Comparison of ENCODE assay signal across 27 cellular contexts in the genomic region with DNA sequence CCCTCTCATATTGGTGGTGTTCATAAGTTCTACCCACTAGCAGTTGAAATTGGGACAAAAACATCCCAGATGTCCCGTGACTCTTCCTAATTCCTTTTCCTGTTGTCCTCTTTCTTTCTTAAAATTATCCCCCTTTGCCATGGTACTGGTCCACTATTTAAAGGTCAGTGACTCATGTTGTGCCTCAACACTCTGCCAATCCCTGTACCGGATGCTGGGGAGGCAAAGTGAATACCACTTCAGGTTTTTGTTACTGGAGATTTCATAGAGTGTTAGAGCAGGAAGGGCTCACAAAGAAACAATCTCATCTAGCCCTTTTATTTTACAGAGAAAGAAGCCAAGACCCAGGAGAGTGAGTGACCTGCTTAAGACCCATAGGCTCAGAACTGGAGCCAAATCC. TPM values are rescaled to one million over a fixed set of nuclear protein-coding genes. Genes with fewer than 3 reads are reported as not detected.
DNase-seq lines count a peak whose midpoint lies in the region; ATAC-seq and TF ChIP-seq lines count a peak whose summit lies in the region.
"Had no signal": no experiment of that assay in that cellular context is flagged by ENCODE, and none has a peak within 500 bp of the region (broad histone marks: within the 10 kb centered on the region; RNA-seq: fewer than 3 reads in every experiment).

No MANE protein-coding gene starts in this region.

- DNase-seq in stimulated activated naive CD8-positive, alpha-beta T cell treated with anti-CD3 and anti-CD28 coated beads, Interleukin-15, amount 100 ng/mL, for 72 hours: no peak
- DNase-seq in ascending aorta (ENCODE audit: low spot score in 2 of 2): peak in 1 of 2 donors; percentile 79
- no peak for DNase-seq in neuronal stem cell (ENCODE audit: low spot score)
- no peak for DNase-seq in aorta
- no peak for DNase-seq in NCI-H1105 treated with DMSO at 0.1 percent for 48 hours (lab: John Stamatoyannopoulos, UW)
- DNase-seq in mesenchymal stem cell: no peak
- DNase-seq: activated CD4-positive, alpha-beta T cell treated with anti-CD3 and anti-CD28 coated beads for 36 hours; activated CD8-positive, alpha-beta memory T cell treated with anti-CD3 and anti-CD28 coated beads, Interleukin-2, amount 50 U/mL, for 48 hours; activated CD8-positive, alpha-beta T cell treated with anti-CD3 and anti-CD28 coated beads for 36 hours; activated naive CD4-positive, alpha-beta T cell treated with anti-CD3 and anti-CD28 coated beads, Interleukin-2, amount 10 ng/mL, durations not matched to agents 7 days and 5 days; IMR-90; NCI-H1092 treated with DMSO at 0.1 percent for 48 hours; NCI-H187; NCI-H2171; NCI-H82; nucleus accumbens; RPMI8226; SJCRH30; stimulated activated CD4-positive, alpha-beta T cell treated with anti-CD3 and anti-CD28 coated beads, Interleukin-1b, Interleukin-23, amount 100 ng/mL, for 48 hours; stimulated activated naive CD8-positive, alpha-beta T cell treated with anti-CD3 and anti-CD28 coated beads, Interleukin-15, Interleukin-2, amounts not matched to agents 100 U/mL and 50 U/mL, for 24 hours; SW 1271; thyroid gland had no signal

- no peak for ATAC-seq in stimulated activated naive CD8-positive, alpha-beta T cell treated with anti-CD3 and anti-CD28 coated beads, Interleukin-15, amount 100 ng/mL, for 72 hours
- ATAC-seq in aorta (ENCODE audit: low FRiP score): peak; percentile 68
- no peak for ATAC-seq in GM19351 (IDR thresholded peaks at IDR 0.05; ENCODE audit: unreplicated experiment)
- ATAC-seq: activated CD4-positive, alpha-beta T cell treated with anti-CD3 and anti-CD28 coated beads for 36 hours; activated CD8-positive, alpha-beta T cell treated with anti-CD3 and anti-CD28 coated beads for 36 hours; left lobe of liver; stimulated activated naive CD8-positive, alpha-beta T cell treated with anti-CD3 and anti-CD28 coated beads, Interleukin-15, Interleukin-2, amounts not matched to agents 100 U/mL and 50 U/mL, for 24 hours had no signal

- H3K4me1 Mint-ChIP-seq in stimulated activated naive CD8-positive, alpha-beta T cell treated with anti-CD3 and anti-CD28 coated beads, Interleukin-15, Interleukin-2, amounts not matched to agents 100 ng/mL and 50 ng/mL, for 24 hours (ENCODE audit: low read depth): peaks cover 30% of the 10 kb centered on the region
- peaks cover 38% of the 10 kb centered on the region for H3K4me1 Mint-ChIP-seq in stimulated activated naive CD8-positive, alpha-beta T cell treated with anti-CD3 and anti-CD28 coated beads, Interleukin-15, amount 100 ng/mL, for 72 hours

- intact Hi-C loops in ascending aorta (cut with DNase I) (loop anchor here (1.0 kb wide), 1 partner anchor 10 kb away; no protein-coding TSS in a partner anchor), aorta (cut with DNase I) (no loop called here)

- peaks cover 21% of the 10 kb centered on the region for H3K36me3 Mint-ChIP-seq in stimulated activated naive CD8-positive, alpha-beta T cell treated with anti-CD3 and anti-CD28 coated beads, Interleukin-15, Interleukin-2, amounts not matched to agents 100 ng/mL and 50 ng/mL, for 24 hours (ENCODE audit: low read depth)

- H2BK12ac ChIP-seq in neuronal stem cell (ENCODE audit: low read length) (no peak overlapping the region), mesenchymal stem cell (ENCODE audit: low read length in 2 of 2) (no peak overlapping the region)

- TF ChIP-seq CTCF in ascending aorta (IDR thresholded peaks at IDR 0.05): no peak

- H3K27me3 ChIP-seq in ascending aorta (no peaks in the 10 kb centered on the region), neuronal stem cell (ENCODE audit: control insufficient read depth in 3 of 3, insufficient read depth in 3 of 3, low read depth in 1 of 3, low read length in 3 of 3) (no peaks in the 10 kb centered on the region), aorta (ENCODE audit: control insufficient read depth in 1 of 2, insufficient read depth in 2 of 2, low read length in 1 of 2) (no peaks in the 10 kb centered on the region), mesenchymal stem cell (ENCODE audit: control insufficient read depth in 1 of 2, insufficient read depth in 1 of 2, low read length in 2 of 2) (no peaks in the 10 kb centered on the region)
- H3K27me3 ChIP-seq: SJCRH30, thyroid gland, vagina had no signal

- H2BK120ac ChIP-seq in neuronal stem cell (ENCODE audit: low read depth, low read length) (no peak overlapping the region), mesenchymal stem cell (ENCODE audit: low read depth, low read length) (no peak overlapping the region)

- no peaks in the 10 kb centered on the region for H3K27me3 Mint-ChIP-seq in stimulated activated naive CD8-positive, alpha-beta T cell treated with anti-CD3 and anti-CD28 coated beads, Interleukin-15, Interleukin-2, amounts not matched to agents 100 ng/mL and 50 ng/mL, for 24 hours
- H3K27me3 Mint-ChIP-seq in stimulated activated naive CD8-positive, alpha-beta T cell treated with anti-CD3 and anti-CD28 coated beads, Interleukin-15, amount 100 ng/mL, for 72 hours: no peaks in the 10 kb centered on the region
- H3K27me3 Mint-ChIP-seq: activated CD4-positive, alpha-beta T cell treated with anti-CD3 and anti-CD28 coated beads for 36 hours; activated CD8-positive, alpha-beta T cell treated with anti-CD3 and anti-CD28 coated beads for 36 hours had no signal

- H3K4me1 ChIP-seq in ascending aorta (peaks cover 0 to 24% of the 10 kb centered on the region in 2 donors), neuronal stem cell (ENCODE audit: control insufficient read depth in 2 of 2, insufficient read depth in 1 of 2, low read depth in 1 of 2, low read length in 2 of 2) (peaks cover 3 to 9% of the 10 kb centered on the region in 2 donors), aorta (ENCODE audit: control insufficient read depth in 1 of 2, insufficient read depth in 2 of 2, low read length in 2 of 2) (peaks cover 3 to 7% of the 10 kb centered on the region in 2 donors), mesenchymal stem cell (ENCODE audit: control insufficient read depth, insufficient read depth, low read depth, low read length) (peaks cover 10% of the 10 kb centered on the region)
- H3K4me1 ChIP-seq: thyroid gland had no signal

- H4K8ac ChIP-seq in neuronal stem cell (ENCODE audit: low read depth, low read length) (no peak overlapping the region), mesenchymal stem cell (ENCODE audit: low read length) (no peak overlapping the region)

- H2AK5ac ChIP-seq in neuronal stem cell (ENCODE audit: low read depth, low read length) (no peak overlapping the region), mesenchymal stem cell (ENCODE audit: low read length, severe bottlenecking) (no peak overlapping the region)

- no peaks in the 10 kb centered on the region for H3K36me3 ChIP-seq in ascending aorta
- peaks cover 1 to 38% of the 10 kb centered on the region in 2 donors for H3K36me3 ChIP-seq in neuronal stem cell (replicated peaks in 1 of 2; ENCODE audit: control insufficient read depth in 2 of 2, insufficient read depth in 2 of 2, low read length in 2 of 2)
- no peaks in the 10 kb centered on the region for H3K36me3 ChIP-seq in aorta (ENCODE audit: control insufficient read depth in 1 of 2, insufficient read depth in 2 of 2, low read length in 1 of 2)
- H3K36me3 ChIP-seq in mesenchymal stem cell (ENCODE audit: control insufficient read depth in 1 of 2, insufficient read depth in 2 of 2, low read depth in 1 of 2, low read length in 2 of 2): peaks cover 4 to 20% of the 10 kb centered on the region in 2 experiments
- H3K36me3 ChIP-seq: thyroid gland, vagina had no signal

- H3K4ac ChIP-seq in neuronal stem cell (ENCODE audit: low read length) (no peak overlapping the region), mesenchymal stem cell (ENCODE audit: low read depth in 1 of 2, low read length in 2 of 2) (no peak overlapping the region)

- H3K18ac ChIP-seq in neuronal stem cell (ENCODE audit: low read length): no peak overlapping the region
- no peak overlapping the region for H3K18ac ChIP-seq in mesenchymal stem cell (ENCODE audit: low read depth in 1 of 2, low read length in 2 of 2)

- H3K4me3 ChIP-seq in ascending aorta: peak overlapping the region in 1 of 2 donors; percentile 9
- H3K4me3 ChIP-seq in neuronal stem cell (ENCODE audit: low read length in 2 of 2): no peak overlapping the region
- no peak overlapping the region for H3K4me3 ChIP-seq in aorta (ENCODE audit: low read length in 2 of 2)
- no peak overlapping the region for H3K4me3 ChIP-seq in mesenchymal stem cell (ENCODE audit: insufficient read depth in 1 of 2, low read depth in 1 of 2, low read length in 2 of 2)
- H3K4me3 ChIP-seq: SJCRH30, smooth muscle cell, thyroid gland, vagina had no signal

- H3K4me2 ChIP-seq in neuronal stem cell (ENCODE audit: insufficient read depth, low read length, poor library complexity, severe bottlenecking): no peak overlapping the region
- no peak overlapping the region for H3K4me2 ChIP-seq in mesenchymal stem cell (ENCODE audit: low read length, poor library complexity, severe bottlenecking)
- H3K4me2 ChIP-seq: smooth muscle cell had no signal

- no peak overlapping the region for H4K91ac ChIP-seq in neuronal stem cell (ENCODE audit: low read depth, low read length, poor library complexity)
- no peak overlapping the region for H4K91ac ChIP-seq in mesenchymal stem cell (ENCODE audit: low read length)

- H2BK15ac ChIP-seq in neuronal stem cell (ENCODE audit: low read length): no peak overlapping the region
- H2BK15ac ChIP-seq in mesenchymal stem cell (ENCODE audit: low read depth, poor library complexity, severe bottlenecking): no peak overlapping the region

- WGBS in neuronal stem cell (ENCODE audit: extremely low coverage in 2 of 2, insufficient read length in 2 of 2, insufficient replicate concordance in 1 of 2), 2 donors: no CpG with 5 or more reads among the region's 2 CpGs
- 7% methylated on average over 2 of the region's 2 CpGs for WGBS in aorta, 2 donors
- WGBS in mesenchymal stem cell: 86% methylated on average over 2 of the region's 2 CpGs

- H3K23ac ChIP-seq in neuronal stem cell (ENCODE audit: low read depth, low read length, poor library complexity) (no peak overlapping the region), mesenchymal stem cell (ENCODE audit: low read length in 2 of 2) (no peak overlapping the region)

- no peak overlapping the region for H3K14ac ChIP-seq in neuronal stem cell (ENCODE audit: low read length)
- H3K14ac ChIP-seq in mesenchymal stem cell (ENCODE audit: low read length in 2 of 2): no peak overlapping the region

- H2AFZ ChIP-seq in neuronal stem cell (ENCODE audit: low read length) (no peak overlapping the region), mesenchymal stem cell (ENCODE audit: low read depth, low read length) (no peak overlapping the region)

- H3K27ac ChIP-seq in ascending aorta: peak overlapping the region; percentile 85 to 88
- peak overlapping the region; percentile 1 for H3K27ac ChIP-seq in neuronal stem cell (replicated peaks; ENCODE audit: low read length)
- H3K27ac ChIP-seq in aorta (ENCODE audit: low read depth in 1 of 2, low read length in 2 of 2): peak overlapping the region; percentile 82 to 83
- H3K27ac ChIP-seq in mesenchymal stem cell (ENCODE audit: low read length, poor library complexity, severe bottlenecking): no peak overlapping the region
- H3K27ac ChIP-seq: SJCRH30, thyroid gland, vagina had no signal

- H3K79me1 ChIP-seq in neuronal stem cell (ENCODE audit: low read depth, low read length) (peaks cover 2% of the 10 kb centered on the region), mesenchymal stem cell (replicated peaks; ENCODE audit: low read length, poor library complexity, severe bottlenecking) (no peaks in the 10 kb centered on the region)

- H3K9me3 ChIP-seq in ascending aorta (no peaks in the 10 kb centered on the region), neuronal stem cell (replicated peaks in 1 of 2; ENCODE audit: control insufficient read depth in 2 of 2, insufficient read depth in 1 of 2, low read depth in 1 of 2, low read length in 2 of 2) (peaks cover 0 to 6% of the 10 kb centered on the region in 2 donors), aorta (ENCODE audit: control insufficient read depth, low read length) (no peaks in the 10 kb centered on the region), mesenchymal stem cell (ENCODE audit: control insufficient read depth, low read length) (no peaks in the 10 kb centered on the region)
- H3K9me3 ChIP-seq: SJCRH30, thyroid gland, vagina had no signal

- peaks cover 5% of the 10 kb centered on the region for H3K9me3 Mint-ChIP-seq in stimulated activated naive CD8-positive, alpha-beta T cell treated with anti-CD3 and anti-CD28 coated beads, Interleukin-15, Interleukin-2, amounts not matched to agents 100 ng/mL and 50 ng/mL, for 24 hours
- peaks cover 4% of the 10 kb centered on the region in 2 donors for H3K9me3 Mint-ChIP-seq in stimulated activated naive CD8-positive, alpha-beta T cell treated with anti-CD3 and anti-CD28 coated beads, Interleukin-15, amount 100 ng/mL, for 72 hours
- H3K9me3 Mint-ChIP-seq: activated CD8-positive, alpha-beta T cell treated with anti-CD3 and anti-CD28 coated beads for 36 hours; activated naive CD4-positive, alpha-beta T cell treated with anti-CD3 and anti-CD28 coated beads, Interleukin-2, amount 10 ng/mL, durations not matched to agents 7 days and 5 days had no signal

- no peak overlapping the region for H3K4me3 Mint-ChIP-seq in stimulated activated naive CD8-positive, alpha-beta T cell treated with anti-CD3 and anti-CD28 coated beads, Interleukin-15, Interleukin-2, amounts not matched to agents 100 ng/mL and 50 ng/mL, for 24 hours
- no peak overlapping the region for H3K4me3 Mint-ChIP-seq in stimulated activated naive CD8-positive, alpha-beta T cell treated with anti-CD3 and anti-CD28 coated beads, Interleukin-15, amount 100 ng/mL, for 72 hours
- H3K4me3 Mint-ChIP-seq: activated CD4-positive, alpha-beta T cell treated with anti-CD3 and anti-CD28 coated beads for 36 hours; activated CD8-positive, alpha-beta T cell treated with anti-CD3 and anti-CD28 coated beads for 36 hours; activated naive CD4-positive, alpha-beta T cell treated with anti-CD3 and anti-CD28 coated beads, Interleukin-2, amount 10 ng/mL, durations not matched to agents 7 days and 5 days had no signal

- H3K9ac ChIP-seq in neuronal stem cell (ENCODE audit: low read depth, low read length, poor library complexity) (no peak overlapping the region), mesenchymal stem cell (ENCODE audit: low read length) (no peak overlapping the region)

- H3K27ac Mint-ChIP-seq in stimulated activated naive CD8-positive, alpha-beta T cell treated with anti-CD3 and anti-CD28 coated beads, Interleukin-15, Interleukin-2, amounts not matched to agents 100 ng/mL and 50 ng/mL, for 24 hours: peak overlapping the region; percentile 13
- H3K27ac Mint-ChIP-seq in stimulated activated naive CD8-positive, alpha-beta T cell treated with anti-CD3 and anti-CD28 coated beads, Interleukin-15, amount 100 ng/mL, for 72 hours: no peak overlapping the region
- H3K27ac Mint-ChIP-seq: activated CD4-positive, alpha-beta T cell treated with anti-CD3 and anti-CD28 coated beads for 36 hours; activated CD8-positive, alpha-beta T cell treated with anti-CD3 and anti-CD28 coated beads for 36 hours; activated naive CD4-positive, alpha-beta T cell treated with anti-CD3 and anti-CD28 coated beads, Interleukin-2, amount 10 ng/mL, durations not matched to agents 7 days and 5 days had no signal

- H2BK5ac ChIP-seq in neuronal stem cell (ENCODE audit: low read length) (no peak overlapping the region), mesenchymal stem cell (ENCODE audit: low read depth, low read length, poor library complexity, severe bottlenecking) (no peak overlapping the region)

RNA-seq across cellular contexts. Expression of gene SEPTIN11, which starts 24.6 kb away (rescaled TPM):
- 48.0 TPM for total RNA-seq in ascending aorta
- 204 TPM for polyA plus RNA-seq in neuronal stem cell (2013, experiment 1 of 2)
- polyA plus RNA-seq in neuronal stem cell (2013, experiment 2 of 2): 218 TPM
- total RNA-seq in aorta: 100 to 1,000 TPM in 1 of 2 donors, 10 to 100 TPM in 1; 86.1 to 120 TPM
- 100 to 1,000 TPM in 1 of 2 donors, 10 to 100 TPM in 1; 39.6 to 110 TPM for polyA plus RNA-seq in aorta
- 510 TPM for polyA plus RNA-seq in mesenchymal stem cell (2013, experiment 1 of 2)
- 468 TPM for polyA plus RNA-seq in mesenchymal stem cell (2013, experiment 2 of 2)
